ENCODE assay signal across 1 cellular context in the genomic region with DNA sequence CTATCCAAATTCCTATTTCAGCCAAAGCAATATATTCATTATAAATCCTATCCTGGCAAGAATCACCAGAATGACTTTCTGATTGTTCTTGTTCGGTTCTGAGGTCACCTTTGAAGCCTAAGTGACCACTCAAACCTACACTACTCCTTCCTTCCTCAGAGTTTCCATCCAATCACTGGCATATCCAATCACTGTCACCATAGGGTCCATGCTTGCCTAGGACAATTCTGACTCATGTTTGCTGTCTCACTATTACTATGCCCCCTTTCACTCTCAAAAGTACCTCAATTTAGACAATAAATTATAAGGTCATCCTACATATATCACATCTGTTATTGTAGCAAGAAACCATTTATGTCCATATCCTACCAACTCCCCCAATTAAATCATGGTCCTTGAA.
TF ChIP-seq lines count a peak whose summit lies in the region.

No MANE protein-coding gene starts in this region.

TF ChIP-seq in neural cell, 6 proteins besides CTCF, POLR2A, EP300 and RAD21:
- no peak for TF ChIP-seq REST (IDR thresholded peaks at IDR 0.05; ENCODE audit: borderline replicate concordance)
- no peak for TF ChIP-seq TAF1 (IDR thresholded peaks at IDR 0.05; ENCODE audit: low read depth)
- TF ChIP-seq SMC3 (conservative IDR thresholded peaks at IDR 0.05; ENCODE audit: poor library complexity), result no peak
- no peak for TF ChIP-seq EZH2 (IDR thresholded peaks at IDR 0.05; ENCODE audit: borderline replicate concordance, insufficient read depth, low read length, poor library complexity, severe bottlenecking)
- TF ChIP-seq MXI1 (conservative IDR thresholded peaks at IDR 0.05; ENCODE audit: poor library complexity, severe bottlenecking), result no peak
- TF ChIP-seq POLR2AphosphoS5 (IDR thresholded peaks at IDR 0.05), result no peak
